In genomic region chr19:13091400-13092161, GRCh38 we compare ENCODE assay signal across 1 cellular context.
TF ChIP-seq lines count a peak whose summit lies in the region.

No MANE protein-coding gene starts in this region.

TF ChIP-seq in endothelial cell of umbilical vein, 7 proteins besides CTCF, POLR2A, EP300 and RAD21:
- TF ChIP-seq, protein P1, sequence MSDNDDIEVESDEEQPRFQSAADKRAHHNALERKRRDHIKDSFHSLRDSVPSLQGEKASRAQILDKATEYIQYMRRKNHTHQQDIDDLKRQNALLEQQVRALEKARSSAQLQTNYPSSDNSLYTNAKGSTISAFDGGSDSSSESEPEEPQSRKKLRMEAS (IDR thresholded peaks at IDR 0.05; ENCODE audit: insufficient read depth, insufficient read length), result no peak
- no peak for TF ChIP-seq GATA2 (IDR thresholded peaks at IDR 0.05; ENCODE audit: insufficient read depth, insufficient read length, low read depth, low read length)
- TF ChIP-seq FOS (IDR thresholded peaks at IDR 0.05; ENCODE audit: borderline replicate concordance, insufficient read depth, low read length), result no peak
- no peak for TF ChIP-seq JUN (IDR thresholded peaks at IDR 0.05; ENCODE audit: borderline replicate concordance, insufficient read depth, insufficient read length, low read depth)
- TF ChIP-seq POLR2AphosphoS5 (IDR thresholded peaks at IDR 0.05; ENCODE audit: insufficient read depth, low read depth, low read length), result peak; percentile 22
